Comparison of ENCODE assay signal across 1 cellular context in genomic region chr10:44978570-44979280, GRCh38.
TF ChIP-seq lines count a peak whose summit lies in the region.

A gene with protein sequence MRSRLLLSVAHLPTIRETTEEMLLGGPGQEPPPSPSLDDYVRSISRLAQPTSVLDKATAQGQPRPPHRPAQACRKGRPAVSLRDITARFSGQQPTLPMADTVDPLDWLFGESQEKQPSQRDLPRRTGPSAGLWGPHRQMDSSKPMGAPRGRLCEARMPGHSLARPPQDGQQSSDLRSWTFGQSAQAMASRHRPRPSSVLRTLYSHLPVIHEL (minus strand): TSS chr10:44978809. CDS start chr10:44978030, 779 bp downstream.

TF ChIP-seq in HepG2, 621 proteins besides CTCF, POLR2A, EP300 and RAD21 (continued from another document and continues in another):
- TF ChIP-seq UBTF (CRISPR knock-in tag; IDR thresholded peaks at IDR 0.05): peak; percentile 79; the same call in 1 of the 2 replicates
- no peak for TF ChIP-seq CEBPB (IDR thresholded peaks at IDR 0.05; ENCODE audit: borderline replicate concordance, low read depth, low read length)
- TF ChIP-seq, protein P1, sequence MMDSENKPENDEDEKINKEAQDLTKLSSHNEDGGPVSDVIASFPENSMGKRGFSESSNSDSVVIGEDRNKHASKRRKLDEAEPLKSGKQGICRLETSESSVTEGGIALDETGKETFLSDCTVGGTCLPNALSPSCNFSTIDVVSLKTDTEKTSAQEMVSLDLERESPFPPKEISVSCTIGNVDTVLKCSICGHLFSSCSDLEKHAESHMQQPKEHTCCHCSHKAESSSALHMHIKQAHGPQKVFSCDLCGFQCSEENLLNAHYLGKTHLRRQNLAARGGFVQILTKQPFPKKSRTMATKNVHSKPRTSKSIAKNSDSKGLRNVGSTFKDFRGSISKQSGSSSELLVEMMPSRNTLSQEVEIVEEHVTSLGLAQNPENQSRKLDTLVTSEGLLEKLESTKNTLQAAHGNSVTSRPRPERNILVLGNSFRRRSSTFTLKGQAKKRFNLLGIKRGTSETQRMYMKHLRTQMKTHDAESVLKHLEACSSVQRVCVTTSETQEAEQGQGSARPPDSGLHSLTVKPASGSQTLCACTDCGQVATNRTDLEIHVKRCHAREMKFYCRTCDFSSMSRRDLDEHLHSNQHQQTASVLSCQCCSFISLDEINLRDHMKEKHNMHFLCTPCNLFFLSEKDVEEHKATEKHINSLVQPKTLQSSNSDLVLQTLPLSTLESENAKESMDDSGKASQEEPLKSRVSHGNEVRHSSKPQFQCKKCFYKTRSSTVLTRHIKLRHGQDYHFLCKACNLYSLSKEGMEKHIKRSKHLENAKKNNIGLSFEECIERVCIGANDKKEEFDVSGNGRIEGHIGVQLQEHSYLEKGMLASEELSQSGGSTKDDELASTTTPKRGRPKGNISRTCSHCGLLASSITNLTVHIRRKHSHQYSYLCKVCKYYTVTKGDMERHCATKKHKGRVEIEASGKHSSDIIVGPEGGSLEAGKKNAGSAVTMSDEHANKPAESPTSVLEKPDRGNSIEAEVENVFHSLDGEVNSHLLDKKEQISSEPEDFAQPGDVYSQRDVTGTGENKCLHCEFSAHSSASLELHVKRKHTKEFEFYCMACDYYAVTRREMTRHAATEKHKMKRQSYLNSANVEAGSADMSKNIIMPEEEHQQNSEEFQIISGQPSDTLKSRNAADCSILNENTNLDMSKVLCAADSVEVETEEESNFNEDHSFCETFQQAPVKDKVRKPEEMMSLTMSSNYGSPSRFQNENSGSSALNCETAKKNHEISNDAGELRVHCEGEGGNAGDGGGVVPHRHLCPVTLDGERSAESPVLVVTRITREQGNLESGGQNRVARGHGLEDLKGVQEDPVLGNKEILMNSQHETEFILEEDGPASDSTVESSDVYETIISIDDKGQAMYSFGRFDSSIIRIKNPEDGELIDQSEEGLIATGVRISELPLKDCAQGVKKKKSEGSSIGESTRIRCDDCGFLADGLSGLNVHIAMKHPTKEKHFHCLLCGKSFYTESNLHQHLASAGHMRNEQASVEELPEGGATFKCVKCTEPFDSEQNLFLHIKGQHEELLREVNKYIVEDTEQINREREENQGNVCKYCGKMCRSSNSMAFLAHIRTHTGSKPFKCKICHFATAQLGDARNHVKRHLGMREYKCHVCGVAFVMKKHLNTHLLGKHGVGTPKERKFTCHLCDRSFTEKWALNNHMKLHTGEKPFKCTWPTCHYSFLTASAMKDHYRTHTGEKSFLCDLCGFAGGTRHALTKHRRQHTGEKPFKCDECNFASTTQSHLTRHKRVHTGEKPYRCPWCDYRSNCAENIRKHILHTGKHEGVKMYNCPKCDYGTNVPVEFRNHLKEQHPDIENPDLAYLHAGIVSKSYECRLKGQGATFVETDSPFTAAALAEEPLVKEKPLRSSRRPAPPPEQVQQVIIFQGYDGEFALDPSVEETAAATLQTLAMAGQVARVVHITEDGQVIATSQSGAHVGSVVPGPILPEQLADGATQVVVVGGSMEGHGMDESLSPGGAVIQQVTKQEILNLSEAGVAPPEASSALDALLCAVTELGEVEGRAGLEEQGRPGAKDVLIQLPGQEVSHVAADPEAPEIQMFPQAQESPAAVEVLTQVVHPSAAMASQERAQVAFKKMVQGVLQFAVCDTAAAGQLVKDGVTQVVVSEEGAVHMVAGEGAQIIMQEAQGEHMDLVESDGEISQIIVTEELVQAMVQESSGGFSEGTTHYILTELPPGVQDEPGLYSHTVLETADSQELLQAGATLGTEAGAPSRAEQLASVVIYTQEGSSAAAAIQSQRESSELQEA (CRISPR knock-in tag; IDR thresholded peaks at IDR 0.05; ENCODE audit: not compliant biosample characterization): peak; percentile 40
- TF ChIP-seq ZNF253 (CRISPR knock-in tag; IDR thresholded peaks at IDR 0.05; ENCODE audit: borderline replicate concordance): 0 out of 2 replicates have a peak, but pooled peaks have one; percentile 39
- no peak for TF ChIP-seq ATF1 (CRISPR knock-in tag; IDR thresholded peaks at IDR 0.05)
- TF ChIP-seq THAP7 (CRISPR knock-in tag; IDR thresholded peaks at IDR 0.05): peak; percentile 84; the same call in 1 of the 2 replicates
- no peak for TF ChIP-seq ZNF512 (CRISPR knock-in tag; IDR thresholded peaks at IDR 0.05)
- TF ChIP-seq SALL2 (CRISPR knock-in tag; IDR thresholded peaks at IDR 0.05): peak; percentile 52; the same call in 1 of the 2 replicates
- peak; percentile 96 for TF ChIP-seq RXRB (CRISPR knock-in tag; IDR thresholded peaks at IDR 0.05; ENCODE audit: borderline replicate concordance)
- TF ChIP-seq, protein P2, sequence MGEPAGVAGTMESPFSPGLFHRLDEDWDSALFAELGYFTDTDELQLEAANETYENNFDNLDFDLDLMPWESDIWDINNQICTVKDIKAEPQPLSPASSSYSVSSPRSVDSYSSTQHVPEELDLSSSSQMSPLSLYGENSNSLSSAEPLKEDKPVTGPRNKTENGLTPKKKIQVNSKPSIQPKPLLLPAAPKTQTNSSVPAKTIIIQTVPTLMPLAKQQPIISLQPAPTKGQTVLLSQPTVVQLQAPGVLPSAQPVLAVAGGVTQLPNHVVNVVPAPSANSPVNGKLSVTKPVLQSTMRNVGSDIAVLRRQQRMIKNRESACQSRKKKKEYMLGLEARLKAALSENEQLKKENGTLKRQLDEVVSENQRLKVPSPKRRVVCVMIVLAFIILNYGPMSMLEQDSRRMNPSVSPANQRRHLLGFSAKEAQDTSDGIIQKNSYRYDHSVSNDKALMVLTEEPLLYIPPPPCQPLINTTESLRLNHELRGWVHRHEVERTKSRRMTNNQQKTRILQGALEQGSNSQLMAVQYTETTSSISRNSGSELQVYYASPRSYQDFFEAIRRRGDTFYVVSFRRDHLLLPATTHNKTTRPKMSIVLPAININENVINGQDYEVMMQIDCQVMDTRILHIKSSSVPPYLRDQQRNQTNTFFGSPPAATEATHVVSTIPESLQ (CRISPR knock-in tag; conservative IDR thresholded peaks at IDR 0.05): 0 out of 2 replicates have a peak, but pooled peaks have one; percentile 82
- TF ChIP-seq CBFB (CRISPR knock-in tag; IDR thresholded peaks at IDR 0.05): peak; percentile 71; the same call in 1 of the 2 replicates
- TF ChIP-seq ZBTB26 (CRISPR knock-in tag; IDR thresholded peaks at IDR 0.05; ENCODE audit: borderline replicate concordance): peak; percentile 81; the same call in 1 of the 2 replicates
- TF ChIP-seq TEAD3 (CRISPR knock-in tag; optimal IDR thresholded peaks at IDR 0.05; ENCODE audit: borderline replicate concordance): peak; percentile 89
- TF ChIP-seq U2AF1 (optimal IDR thresholded peaks at IDR 0.05; ENCODE audit: low read depth, low read length): no peak
- peak; percentile 43; the same call in 1 of the 2 replicates for TF ChIP-seq KMT2B (CRISPR knock-in tag; IDR thresholded peaks at IDR 0.05)
- TF ChIP-seq MED13 (CRISPR knock-in tag; IDR thresholded peaks at IDR 0.05): no peak; the same call in 1 of the 2 replicates
- no peak for TF ChIP-seq ZNF12 (CRISPR knock-in tag; IDR thresholded peaks at IDR 0.05)
- peak; percentile 47; the same call in 1 of the 2 replicates for TF ChIP-seq ZNF24 (IDR thresholded peaks at IDR 0.05)
- peak; percentile 82 for TF ChIP-seq ZNF883 (CRISPR knock-in tag; IDR thresholded peaks at IDR 0.05; ENCODE audit: not compliant biosample characterization)
- TF ChIP-seq ZNF530 (CRISPR knock-in tag; IDR thresholded peaks at IDR 0.05; ENCODE audit: low read depth): no peak
- TF ChIP-seq ZNF563 (CRISPR knock-in tag; IDR thresholded peaks at IDR 0.05): peak; percentile 92; the same call in 1 of the 2 replicates
- TF ChIP-seq KDM3A (CRISPR knock-in tag; IDR thresholded peaks at IDR 0.05; ENCODE audit: low read depth): peak; percentile 91
- no peak for TF ChIP-seq ADNP (CRISPR knock-in tag; IDR thresholded peaks at IDR 0.05)
- no peak for TF ChIP-seq FLYWCH1 (CRISPR knock-in tag; IDR thresholded peaks at IDR 0.05)
- no peak for TF ChIP-seq JDP2 (CRISPR knock-in tag; IDR thresholded peaks at IDR 0.05; ENCODE audit: borderline replicate concordance)
- no peak; the same call in 1 of the 2 replicates for TF ChIP-seq MXD1 (CRISPR knock-in tag; IDR thresholded peaks at IDR 0.05)
- TF ChIP-seq CCDC6 (CRISPR knock-in tag; IDR thresholded peaks at IDR 0.05): peak; percentile 96
- TF ChIP-seq THAP8 (CRISPR knock-in tag; IDR thresholded peaks at IDR 0.05; ENCODE audit: borderline replicate concordance): no peak
- no peak for TF ChIP-seq TMF1 (CRISPR knock-in tag; IDR thresholded peaks at IDR 0.05; ENCODE audit: low read depth)
- no peak for TF ChIP-seq ZNF180 (CRISPR knock-in tag; IDR thresholded peaks at IDR 0.05; ENCODE audit: borderline replicate concordance, low read depth)
- TF ChIP-seq KDM1A (CRISPR knock-in tag; IDR thresholded peaks at IDR 0.05): no peak
- no peak for TF ChIP-seq ZNF816 (CRISPR knock-in tag; IDR thresholded peaks at IDR 0.05; ENCODE audit: borderline replicate concordance)
- TF ChIP-seq, protein P3, sequence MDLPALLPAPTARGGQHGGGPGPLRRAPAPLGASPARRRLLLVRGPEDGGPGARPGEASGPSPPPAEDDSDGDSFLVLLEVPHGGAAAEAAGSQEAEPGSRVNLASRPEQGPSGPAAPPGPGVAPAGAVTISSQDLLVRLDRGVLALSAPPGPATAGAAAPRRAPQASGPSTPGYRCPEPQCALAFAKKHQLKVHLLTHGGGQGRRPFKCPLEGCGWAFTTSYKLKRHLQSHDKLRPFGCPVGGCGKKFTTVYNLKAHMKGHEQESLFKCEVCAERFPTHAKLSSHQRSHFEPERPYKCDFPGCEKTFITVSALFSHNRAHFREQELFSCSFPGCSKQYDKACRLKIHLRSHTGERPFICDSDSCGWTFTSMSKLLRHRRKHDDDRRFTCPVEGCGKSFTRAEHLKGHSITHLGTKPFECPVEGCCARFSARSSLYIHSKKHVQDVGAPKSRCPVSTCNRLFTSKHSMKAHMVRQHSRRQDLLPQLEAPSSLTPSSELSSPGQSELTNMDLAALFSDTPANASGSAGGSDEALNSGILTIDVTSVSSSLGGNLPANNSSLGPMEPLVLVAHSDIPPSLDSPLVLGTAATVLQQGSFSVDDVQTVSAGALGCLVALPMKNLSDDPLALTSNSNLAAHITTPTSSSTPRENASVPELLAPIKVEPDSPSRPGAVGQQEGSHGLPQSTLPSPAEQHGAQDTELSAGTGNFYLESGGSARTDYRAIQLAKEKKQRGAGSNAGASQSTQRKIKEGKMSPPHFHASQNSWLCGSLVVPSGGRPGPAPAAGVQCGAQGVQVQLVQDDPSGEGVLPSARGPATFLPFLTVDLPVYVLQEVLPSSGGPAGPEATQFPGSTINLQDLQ (CRISPR knock-in tag; IDR thresholded peaks at IDR 0.05): no peak
